Comparison of ENCODE assay signal across 25 cellular contexts in genomic region chr14:88631091-88631490, GRCh38.
"Had no signal": no experiment of that assay in that cellular context is flagged by ENCODE, and none has a peak within 500 bp of the region (broad histone marks: within the 10 kb centered on the region; RNA-seq: fewer than 3 reads in every experiment).

No MANE protein-coding gene starts in this region.

- H3K36me3 Mint-ChIP-seq: activated naive CD4-positive, alpha-beta T cell treated with anti-CD3 and anti-CD28 coated beads, Interleukin-2, amount 50 U/mL, for 72 hours; WTC11 had no signal

- DNase-seq: activated CD4-positive, alpha-beta T cell treated with anti-CD3 and anti-CD28 coated beads, Interleukin-2, amount 10 ng/mL, durations not matched to agents 24 days and 14 days; activated CD4-positive, alpha-beta T cell treated with anti-CD3 and anti-CD28 coated beads, Interleukin-2, amount 50 U/mL, for 48 hours; activated CD4-positive, CD25-positive, alpha-beta regulatory T cell treated with anti-CD3 and anti-CD28 coated beads, Interleukin-2, amount 50 U/mL, for 72 hours; activated CD8-positive, alpha-beta memory T cell treated with anti-CD3 and anti-CD28 coated beads, Interleukin-2, amount 10 ng/mL, durations not matched to agents 7 days and 5 days; activated effector memory CD4-positive, alpha-beta T cell treated with Interleukin-2 at 50 U/mL for 16 hours; activated naive CD4-positive, alpha-beta T cell; activated naive CD8-positive, alpha-beta T cell treated with anti-CD3 and anti-CD28 coated beads, Interleukin-2, amount 50 U/mL, for 24 hours; activated T-cell treated with anti-CD3 and anti-CD28 coated beads, Interleukin-2, amount 50 U/mL, for 24 hours; amygdala; cerebellar nuclear complex; Karpas-422; MM.1S; NCI-H1105; NCI-H1436; NCI-H1694 treated with DMSO at 0.1 percent for 48 hours; NCI-H2029 treated with DMSO at 0.1 percent for 48 hours; NCI-H510A treated with DMSO at 0.1 percent for 48 hours; NCI-H69; NK-92 treated with Interleukin-12 subunit alpha and Interleukin-12 subunit beta, amount 100 ng/mL, for 24 hours; Peyer's patch; SHP77 had no signal

- H3K27ac ChIP-seq: Peyer's patch had no signal

- H3K4me1 Mint-ChIP-seq: activated CD4-positive, alpha-beta T cell treated with anti-CD3 and anti-CD28 coated beads, Interleukin-2, amount 10 ng/mL, durations not matched to agents 24 days and 14 days; activated CD8-positive, alpha-beta memory T cell treated with anti-CD3 and anti-CD28 coated beads, Interleukin-2, amount 10 ng/mL, durations not matched to agents 7 days and 5 days; activated naive CD8-positive, alpha-beta T cell treated with anti-CD3 and anti-CD28 coated beads, Interleukin-2, amount 50 U/mL, for 24 hours; WTC11 had no signal

- H3K9me3 ChIP-seq: Peyer's patch had no signal

- H3K27ac Mint-ChIP-seq: activated CD4-positive, alpha-beta T cell treated with anti-CD3 and anti-CD28 coated beads, Interleukin-2, amount 10 ng/mL, durations not matched to agents 24 days and 14 days; activated CD8-positive, alpha-beta memory T cell treated with anti-CD3 and anti-CD28 coated beads, Interleukin-2, amount 10 ng/mL, durations not matched to agents 7 days and 5 days; activated naive CD4-positive, alpha-beta T cell treated with anti-CD3 and anti-CD28 coated beads, Interleukin-2, amount 50 U/mL, for 72 hours; activated naive CD8-positive, alpha-beta T cell treated with anti-CD3 and anti-CD28 coated beads, Interleukin-2, amount 50 U/mL, for 24 hours; activated T-cell treated with anti-CD3 and anti-CD28 coated beads, Interleukin-2, amount 50 U/mL, for 24 hours; activated T-helper 1 cell treated with anti-CD3 and anti-CD28 coated beads, Interleukin-12 subunit alpha, Interleukin-12 subunit beta, Interleukin-2, Interleukin-4 antibody, amounts not matched to agents 30 ng/mL and 10 ng/mL and 1 ng/mL, durations not matched to agents 14 hours and 24 hours and 36 hours; T-helper 1 cell treated with Interleukin-12 subunit alpha and Interleukin-12 subunit beta and Interleukin-4 antibody, amounts not matched to agents 30 μg/mL and 1 μg/mL, for 36 hours; WTC11 had no signal

- H3K4me3 Mint-ChIP-seq: activated CD4-positive, alpha-beta T cell treated with anti-CD3 and anti-CD28 coated beads, Interleukin-2, amount 10 ng/mL, durations not matched to agents 24 days and 14 days; activated CD8-positive, alpha-beta memory T cell treated with anti-CD3 and anti-CD28 coated beads, Interleukin-2, amount 10 ng/mL, durations not matched to agents 7 days and 5 days; activated naive CD8-positive, alpha-beta T cell treated with anti-CD3 and anti-CD28 coated beads, Interleukin-2, amount 50 U/mL, for 24 hours; activated T-cell treated with anti-CD3 and anti-CD28 coated beads, Interleukin-2, amount 50 U/mL, for 24 hours; activated T-helper 1 cell treated with anti-CD3 and anti-CD28 coated beads, Interleukin-12 subunit alpha, Interleukin-12 subunit beta, Interleukin-2, Interleukin-4 antibody, amounts not matched to agents 30 ng/mL and 10 ng/mL and 1 ng/mL, durations not matched to agents 14 hours and 24 hours and 36 hours; T-helper 1 cell treated with Interleukin-12 subunit alpha and Interleukin-12 subunit beta and Interleukin-4 antibody, amounts not matched to agents 30 μg/mL and 1 μg/mL, for 36 hours; WTC11 had no signal

- H3K27me3 ChIP-seq: Peyer's patch had no signal

- H3K36me3 ChIP-seq: Peyer's patch had no signal

- H3K4me1 ChIP-seq: Peyer's patch had no signal

- H3K4me3 ChIP-seq: Peyer's patch had no signal

- H3K9me3 Mint-ChIP-seq: activated CD4-positive, alpha-beta T cell treated with anti-CD3 and anti-CD28 coated beads, Interleukin-2, amount 10 ng/mL, durations not matched to agents 24 days and 14 days; activated naive CD4-positive, alpha-beta T cell treated with anti-CD3 and anti-CD28 coated beads, Interleukin-2, amount 50 U/mL, for 72 hours; activated naive CD8-positive, alpha-beta T cell treated with anti-CD3 and anti-CD28 coated beads, Interleukin-2, amount 50 U/mL, for 24 hours; activated T-cell treated with anti-CD3 and anti-CD28 coated beads, Interleukin-2, amount 50 U/mL, for 24 hours; activated T-helper 1 cell treated with anti-CD3 and anti-CD28 coated beads, Interleukin-12 subunit alpha, Interleukin-12 subunit beta, Interleukin-2, Interleukin-4 antibody, amounts not matched to agents 30 ng/mL and 10 ng/mL and 1 ng/mL, durations not matched to agents 14 hours and 24 hours and 36 hours; T-helper 1 cell treated with Interleukin-12 subunit alpha and Interleukin-12 subunit beta and Interleukin-4 antibody, amounts not matched to agents 30 μg/mL and 1 μg/mL, for 36 hours; WTC11 had no signal

- H3K27me3 Mint-ChIP-seq: activated CD4-positive, alpha-beta T cell treated with anti-CD3 and anti-CD28 coated beads, Interleukin-2, amount 10 ng/mL, durations not matched to agents 24 days and 14 days; activated CD8-positive, alpha-beta memory T cell treated with anti-CD3 and anti-CD28 coated beads, Interleukin-2, amount 10 ng/mL, durations not matched to agents 7 days and 5 days; activated naive CD8-positive, alpha-beta T cell treated with anti-CD3 and anti-CD28 coated beads, Interleukin-2, amount 50 U/mL, for 24 hours; activated T-cell treated with anti-CD3 and anti-CD28 coated beads, Interleukin-2, amount 50 U/mL, for 24 hours had no signal
